Comparison of ENCODE assay signal across 8 cellular contexts in genomic region chr13:27533155-27533643, GRCh38.
DNase-seq lines count a peak whose midpoint lies in the region; TF ChIP-seq lines count a peak whose summit lies in the region.

No MANE protein-coding gene starts in this region.

- CTCF ChIA-PET in activated naive CD4-positive, alpha-beta T cell treated with anti-CD3 and anti-CD28 coated beads, Interleukin-2, amount 10 ng/mL, durations not matched to agents 7 days and 5 days (lab: Charles Lee) = interaction anchor here (0.6 to 2.4 kb wide), 8 partner anchors 8 to 293 kb away, joined by 3 to 29 read pairs (median 4); partner anchors contain the start of gene LNX2

- no peak overlapping the region for H3K4me3 ChIP-seq in tibial artery

- TF ChIP-seq CTCF in tibial artery (IDR thresholded peaks at IDR 0.05) = peak; percentile 84 to 90

- peaks cover 5% of the 10 kb centered on the region for H3K27me3 Mint-ChIP-seq in activated naive CD4-positive, alpha-beta T cell treated with anti-CD3 and anti-CD28 coated beads, Interleukin-2, amount 10 ng/mL, durations not matched to agents 7 days and 5 days

- intact Hi-C loops in tibial artery (cut with DNase I; ENCODE audit: low total_unique reads) = loop anchor here (5.0 to 10.0 kb wide), 3 partner anchors 182 to 452 kb away; partner anchors contain the start of gene URAD

- no peaks in the 10 kb centered on the region for H3K9me3 Mint-ChIP-seq in activated naive CD4-positive, alpha-beta T cell treated with anti-CD3 and anti-CD28 coated beads, Interleukin-2, amount 10 ng/mL, durations not matched to agents 7 days and 5 days

- peaks cover 4% of the 10 kb centered on the region for H3K4me1 Mint-ChIP-seq in activated naive CD4-positive, alpha-beta T cell treated with anti-CD3 and anti-CD28 coated beads, Interleukin-2, amount 10 ng/mL, durations not matched to agents 7 days and 5 days

- H3K27me3 ChIP-seq in tibial artery = peaks cover 0 to 12% of the 10 kb centered on the region in 2 donors

- H3K9me3 ChIP-seq in tibial artery = no peaks in the 10 kb centered on the region

- DNase-seq in Ammon's horn (ENCODE audit: low spot score) (peak; percentile 90), HS-27A (ENCODE audit: low read depth) (peak; percentile 26), SHP77 (lab: John Stamatoyannopoulos, UW) (peak; percentile 71 to 76), germinal center (ENCODE audit: low spot score) (peak; percentile 40), non-pigmented ciliary epithelial cell (ENCODE audit: low read depth) (peak; percentile 14), tibial artery (peak; percentile 71 to 85), SIG-M5 treated with dmso at 0.1 percent for 504 hours (lab: John Stamatoyannopoulos, UW; ENCODE audit: unreplicated experiment) (no peak)
- DNase-seq in activated naive CD4-positive, alpha-beta T cell treated with anti-CD3 and anti-CD28 coated beads, Interleukin-2, amount 10 ng/mL, durations not matched to agents 7 days and 5 days = peak; percentile 60

- H3K27ac Mint-ChIP-seq in activated naive CD4-positive, alpha-beta T cell treated with anti-CD3 and anti-CD28 coated beads, Interleukin-2, amount 10 ng/mL, durations not matched to agents 7 days and 5 days = no peak overlapping the region

- H3K36me3 Mint-ChIP-seq in activated naive CD4-positive, alpha-beta T cell treated with anti-CD3 and anti-CD28 coated beads, Interleukin-2, amount 10 ng/mL, durations not matched to agents 7 days and 5 days = no peaks in the 10 kb centered on the region

- no peaks in the 10 kb centered on the region for H3K36me3 ChIP-seq in tibial artery

- no peak overlapping the region for H3K4me3 Mint-ChIP-seq in activated naive CD4-positive, alpha-beta T cell treated with anti-CD3 and anti-CD28 coated beads, Interleukin-2, amount 10 ng/mL, durations not matched to agents 7 days and 5 days

- no peak overlapping the region for H3K27ac ChIP-seq in tibial artery

- H3K4me1 ChIP-seq in tibial artery = peaks cover 0 to 7% (median 3%) of the 10 kb centered on the region in 4 donors
